ENCODE assay signal across 42 cellular contexts in genomic region chr20:59320426-59320825, GRCh38. TPM values are rescaled to one million over a fixed set of nuclear protein-coding genes. Genes with fewer than 3 reads are reported as not detected.
DNase-seq lines count a peak whose midpoint lies in the region; ATAC-seq, FAIRE-seq and TF ChIP-seq lines count a peak whose summit lies in the region.
"Had no signal": no experiment of that assay in that cellular context is flagged by ENCODE, and none has a peak within 500 bp of the region (broad histone marks: within the 10 kb centered on the region; RNA-seq: fewer than 3 reads in every experiment).

No MANE protein-coding gene starts in this region.

- POLR2A ChIA-PET in HepG2 (lab: Yijun Ruan, JAX), result no interaction called here

- H4K20me1 ChIP-seq in HepG2 (ENCODE audit: insufficient read depth, low read length), result no peaks in the 10 kb centered on the region
- H4K20me1 ChIP-seq: BLaER1; BLaER1 treated with 17β-estradiol and CSF1 and Interleukin-3, amounts not matched to agents 10 nM and 100 nM had no signal

- TF ChIP-seq EP300 in HepG2 (IDR thresholded peaks at IDR 0.05; ENCODE audit: low read depth in 2 of 2, low read length in 2 of 2) (no peak), HepG2 (CRISPR knock-in tag; IDR thresholded peaks at IDR 0.05; ENCODE audit: borderline replicate concordance) (no peak)

- no peak for ATAC-seq in natural killer cell treated with Interleukin-12 subunit alpha and Interleukin-12 subunit beta and Interleukin-15 and Interleukin-18, amount 100 ng/mL, for 72 hours
- ATAC-seq in natural killer cell (no peak), HepG2 (peak; percentile 16; the same call in 1 of the 3 replicates), GM18517 (IDR thresholded peaks at IDR 0.05; ENCODE audit: unreplicated experiment) (no peak), HG03442 (IDR thresholded peaks at IDR 0.05; ENCODE audit: unreplicated experiment) (no peak), HG03095 (IDR thresholded peaks at IDR 0.05; ENCODE audit: unreplicated experiment) (no peak)
- peak; percentile 14 for ATAC-seq in stimulated activated effector memory CD8-positive, alpha-beta T cell treated with anti-CD3 and anti-CD28 coated beads, Interleukin-12 subunit alpha, Interleukin-12 subunit beta, amount 100 ng/mL, for 72 hours
- ATAC-seq: A549; CD8-positive, alpha-beta T cell had no signal

- H3K27ac ChIP-seq in HepG2 (ENCODE audit: extremely low read length, insufficient read depth, low read length), result no peak overlapping the region
- H3K27ac ChIP-seq: 22Rv1; A549; BLaER1; BLaER1 treated with 17β-estradiol and CSF1 and Interleukin-3, amounts not matched to agents 10 nM and 100 nM; C4-2B had no signal

- peak; percentile 20 for DNase-seq in natural killer cell treated with Interleukin-12 subunit alpha and Interleukin-12 subunit beta and Interleukin-15 and Interleukin-18, amount 100 ng/mL, for 72 hours (ENCODE audit: low spot score)
- DNase-seq in natural killer cell, result no peak
- no peak for DNase-seq in HepG2 (ENCODE audit: low spot score)
- no peak for DNase-seq in nephron progenitor cell
- DNase-seq in stimulated activated effector memory CD8-positive, alpha-beta T cell treated with anti-CD3 and anti-CD28 coated beads, Interleukin-12 subunit alpha, Interleukin-12 subunit beta, amount 100 ng/mL, for 72 hours (ENCODE audit: low spot score in 2 of 2), result no peak
- DNase-seq: 8988T; ACHN; AML-193; BE2C; C1 segment of cervical spinal cord; Caco-2; Calu3; CD4-positive, alpha-beta memory T cell; CD4-positive, alpha-beta T cell; CD4-positive, CD25-positive, alpha-beta regulatory T cell; CD8-positive, alpha-beta memory T cell; CD8-positive, alpha-beta T cell; COR-L47; DMS 273 treated with DMSO at 0.1 percent for 48 hours; DMS153; DMS53; DMS79; DMS79 treated with DMSO at 0.1 percent for 48 hours; DND-41; EL had no signal

- intact Hi-C loops in natural killer cell (cut with micrococcal nuclease) (no loop called here), HepG2 (cut with micrococcal nuclease; ENCODE audit: unreplicated experiment) (no loop called here)

- no peak overlapping the region for H3K4me2 ChIP-seq in HepG2 (ENCODE audit: low read depth, low read length)
- H3K4me2 ChIP-seq: A549; BLaER1; BLaER1 treated with 17β-estradiol and CSF1 and Interleukin-3, amounts not matched to agents 10 nM and 100 nM had no signal

- 0 out of 2 replicates have a peak, but pooled peaks cover 7% of the 10 kb centered on the region for H3K4me1 ChIP-seq in HepG2 (ENCODE audit: insufficient read depth, low read length)
- H3K4me1 ChIP-seq: A549, BE2C, Caco-2 had no signal

- H3K9me3 ChIP-seq in HepG2 (ENCODE audit: low read length), result no peaks in the 10 kb centered on the region
- H3K9me3 ChIP-seq: A549; BE2C; BLaER1; BLaER1 treated with 17β-estradiol and CSF1 and Interleukin-3, amounts not matched to agents 10 nM and 100 nM; Caco-2 had no signal

- no peaks in the 10 kb centered on the region for H3K79me2 ChIP-seq in HepG2 (ENCODE audit: insufficient read depth, low read length)

- in situ Hi-C loops in HepG2 (cut with HindIII; ENCODE audit: extremely low pct_ligation_motif_present, low pct_unique_long_range_greater_than_20kb), result no loop called here

- H3K27me3 ChIP-seq in HepG2 (ENCODE audit: control insufficient read depth in 1 of 2, insufficient read depth in 2 of 2, low read length in 2 of 2), result peaks cover 14 to 62% of the 10 kb centered on the region in 2 experiments
- H3K27me3 ChIP-seq: BE2C; BLaER1; BLaER1 treated with 17β-estradiol and CSF1 and Interleukin-3, amounts not matched to agents 10 nM and 100 nM had no signal

- H3K36me3 ChIP-seq in HepG2 (replicated peaks in 1 of 2; ENCODE audit: control insufficient read depth in 1 of 2, insufficient read depth in 2 of 2, low read length in 2 of 2), result no peaks in the 10 kb centered on the region
- H3K36me3 ChIP-seq: BE2C; BLaER1; BLaER1 treated with 17β-estradiol and CSF1 and Interleukin-3, amounts not matched to agents 10 nM and 100 nM had no signal

- no peaks in the 10 kb centered on the region for H3K36me3 Mint-ChIP-seq in natural killer cell treated with Interleukin-12 subunit alpha and Interleukin-12 subunit beta and Interleukin-15 and Interleukin-18, amount 100 ng/mL, for 72 hours
- H3K36me3 Mint-ChIP-seq in natural killer cell (no peaks in the 10 kb centered on the region), nephron progenitor cell (ENCODE audit: low read depth) (no peaks in the 10 kb centered on the region)
- no peaks in the 10 kb centered on the region for H3K36me3 Mint-ChIP-seq in stimulated activated effector memory CD8-positive, alpha-beta T cell treated with anti-CD3 and anti-CD28 coated beads, Interleukin-12 subunit alpha, Interleukin-12 subunit beta, amount 100 ng/mL, for 72 hours
- H3K36me3 Mint-ChIP-seq: CD14-positive monocyte; CD4-positive, alpha-beta memory T cell; CD4-positive, CD25-positive, alpha-beta regulatory T cell; CD8-positive, alpha-beta memory T cell; CD8-positive, alpha-beta T cell had no signal

- no peak for FAIRE-seq in HepG2 (lab: Jason Lieb, UNC)
- FAIRE-seq: A204.1, A549, D721Med had no signal

- no peaks in the 10 kb centered on the region for H3K4me1 Mint-ChIP-seq in natural killer cell treated with Interleukin-12 subunit alpha and Interleukin-12 subunit beta and Interleukin-15 and Interleukin-18, amount 100 ng/mL, for 72 hours (ENCODE audit: low read depth in 2 of 2)
- H3K4me1 Mint-ChIP-seq in natural killer cell (no peaks in the 10 kb centered on the region), nephron progenitor cell (peaks cover 88% of the 10 kb centered on the region)
- H3K4me1 Mint-ChIP-seq in stimulated activated effector memory CD8-positive, alpha-beta T cell treated with anti-CD3 and anti-CD28 coated beads, Interleukin-12 subunit alpha, Interleukin-12 subunit beta, amount 100 ng/mL, for 72 hours, result no peaks in the 10 kb centered on the region
- H3K4me1 Mint-ChIP-seq: B cell; CD14-positive monocyte; CD4-positive, alpha-beta memory T cell; CD4-positive, CD25-positive, alpha-beta regulatory T cell; CD8-positive, alpha-beta memory T cell had no signal

- H3K27ac Mint-ChIP-seq in natural killer cell treated with Interleukin-12 subunit alpha and Interleukin-12 subunit beta and Interleukin-15 and Interleukin-18, amount 100 ng/mL, for 72 hours, result no peak overlapping the region
- H3K27ac Mint-ChIP-seq in natural killer cell (no peak overlapping the region), nephron progenitor cell (peak overlapping the region; percentile 76)
- no peak overlapping the region for H3K27ac Mint-ChIP-seq in stimulated activated effector memory CD8-positive, alpha-beta T cell treated with anti-CD3 and anti-CD28 coated beads, Interleukin-12 subunit alpha, Interleukin-12 subunit beta, amount 100 ng/mL, for 72 hours
- H3K27ac Mint-ChIP-seq: B cell; CD4-positive, alpha-beta memory T cell; CD4-positive, alpha-beta T cell; CD4-positive, CD25-positive, alpha-beta regulatory T cell; CD8-positive, alpha-beta T cell had no signal

- H3K4me3 ChIP-seq in HepG2 (replicated peaks in 1 of 3; ENCODE audit: insufficient read depth in 1 of 3, low read depth in 2 of 3, low read length in 3 of 3), result no peak overlapping the region
- H3K4me3 ChIP-seq: A549; BLaER1; BLaER1 treated with 17β-estradiol and CSF1 and Interleukin-3, amounts not matched to agents 10 nM and 100 nM had no signal

- no TSS peak for BruUV-seq in HepG2 (replicated peaks; lab: Mats Ljungman, UMichigan)

- no peak for TF ChIP-seq RAD21 in HepG2 (CRISPR knock-in tag; IDR thresholded peaks at IDR 0.05)

- CTCF ChIA-PET in HepG2 (lab: Yijun Ruan, JAX; ENCODE audit: low intra/inter-chr PET ratio, low total read pairs), result no interaction called here

- H3K27me3 Mint-ChIP-seq in natural killer cell treated with Interleukin-12 subunit alpha and Interleukin-12 subunit beta and Interleukin-15 and Interleukin-18, amount 100 ng/mL, for 72 hours, result peaks cover 0 to 8% of the 10 kb centered on the region in 2 donors
- H3K27me3 Mint-ChIP-seq in natural killer cell (ENCODE audit: low read depth in 2 of 2) (peaks cover 0 to 2% of the 10 kb centered on the region in 2 donors), nephron progenitor cell (ENCODE audit: low read depth, poor library complexity) (no peaks in the 10 kb centered on the region)
- H3K27me3 Mint-ChIP-seq: B cell; CD4-positive, alpha-beta T cell had no signal

- H3K9ac ChIP-seq in HepG2 (ENCODE audit: insufficient read depth, low read depth, low read length), result no peak overlapping the region
- H3K9ac ChIP-seq: BLaER1; BLaER1 treated with 17β-estradiol and CSF1 and Interleukin-3, amounts not matched to agents 10 nM and 100 nM had no signal

- TF ChIP-seq POLR2A in HepG2 (IDR thresholded peaks at IDR 0.05; ENCODE audit: insufficient read depth in 1 of 2, low read depth in 2 of 2, low read length in 2 of 2), result no peak

- H3K4me3 Mint-ChIP-seq in natural killer cell treated with Interleukin-12 subunit alpha and Interleukin-12 subunit beta and Interleukin-15 and Interleukin-18, amount 100 ng/mL, for 72 hours, result no peak overlapping the region
- H3K4me3 Mint-ChIP-seq in natural killer cell, result no peak overlapping the region
- H3K4me3 Mint-ChIP-seq in nephron progenitor cell, result no peak overlapping the region
- no peak overlapping the region for H3K4me3 Mint-ChIP-seq in stimulated activated effector memory CD8-positive, alpha-beta T cell treated with anti-CD3 and anti-CD28 coated beads, Interleukin-12 subunit alpha, Interleukin-12 subunit beta, amount 100 ng/mL, for 72 hours
- H3K4me3 Mint-ChIP-seq: B cell; CD14-positive monocyte; CD4-positive, alpha-beta memory T cell; CD4-positive, alpha-beta T cell; CD4-positive, CD25-positive, alpha-beta regulatory T cell; CD8-positive, alpha-beta memory T cell; CD8-positive, alpha-beta T cell had no signal

- 21% methylated on average over 3 of the region's 10 CpGs for WGBS in HepG2 (ENCODE audit: low lambda C conversion rate)

- H2AFZ ChIP-seq in HepG2 (ENCODE audit: low read length), result no peak overlapping the region

- H3K9me3 Mint-ChIP-seq in natural killer cell treated with Interleukin-12 subunit alpha and Interleukin-12 subunit beta and Interleukin-15 and Interleukin-18, amount 100 ng/mL, for 72 hours, result no peaks in the 10 kb centered on the region
- no peaks in the 10 kb centered on the region for H3K9me3 Mint-ChIP-seq in natural killer cell
- peaks cover 6% of the 10 kb centered on the region for H3K9me3 Mint-ChIP-seq in nephron progenitor cell
- H3K9me3 Mint-ChIP-seq in stimulated activated effector memory CD8-positive, alpha-beta T cell treated with anti-CD3 and anti-CD28 coated beads, Interleukin-12 subunit alpha, Interleukin-12 subunit beta, amount 100 ng/mL, for 72 hours, result no peaks in the 10 kb centered on the region
- H3K9me3 Mint-ChIP-seq: CD14-positive monocyte; CD4-positive, alpha-beta memory T cell; CD4-positive, alpha-beta T cell; CD8-positive, alpha-beta memory T cell; CD8-positive, alpha-beta T cell had no signal

- no peak for TF ChIP-seq CTCF in natural killer cell (IDR thresholded peaks at IDR 0.05)
- no peak for TF ChIP-seq CTCF in HepG2 (CRISPR knock-in tag; IDR thresholded peaks at IDR 0.05)
- TF ChIP-seq CTCF in nephron progenitor cell (IDR thresholded peaks at IDR 0.05), result no peak

RNA-seq across cellular contexts. Expression of gene EDN3, which starts 20.0 kb away (rescaled TPM):
- not detected for total RNA-seq in natural killer cell treated with Interleukin-12 subunit alpha and Interleukin-12 subunit beta and Interleukin-15 and Interleukin-18, amount 100 ng/mL, for 72 hours
- under 1 TPM; 0.24 to 0.53 (median 0.41) TPM for total RNA-seq in natural killer cell
- total RNA-seq in HepG2 (2016; rRNA removed; fragmentation: Illumina TruSeq; extraction: Trizol), result not detected in 2 replicates
- total RNA-seq in HepG2 (2016; cell fraction: cytosol; rRNA removed; fragmentation: Illumina TruSeq; extraction: Trizol; ENCODE audit: low read depth), result not detected in 2 replicates
- total RNA-seq in HepG2 (2016; cell fraction: insoluble cytoplasmic fraction; rRNA removed; fragmentation: Illumina TruSeq; extraction: Trizol), result not detected in 2 replicates
- total RNA-seq in HepG2 (2016; cell fraction: membrane; rRNA removed; fragmentation: Illumina TruSeq; extraction: Trizol), result not detected in 2 replicates
- not detected in 2 replicates for total RNA-seq in HepG2 (2016; cell fraction: nucleus; rRNA removed; fragmentation: Illumina TruSeq; extraction: Trizol)
- not detected in 2 replicates for polyA plus RNA-seq in HepG2 (2011; rRNA removed)
- polyA plus RNA-seq in HepG2 (2011; cell fraction: cytosol; rRNA removed), result not detected in 2 replicates
- polyA plus RNA-seq in HepG2 (2011; cell fraction: nucleus; rRNA removed), result not detected in 2 replicates
- polyA plus RNA-seq in HepG2 (2012), result not detected in 2 replicates
- polyA plus RNA-seq in HepG2 (2016; cell fraction: cytosol; fragmentation: Illumina TruSeq; extraction: Trizol; ENCODE audit: low read depth), result not detected in 2 replicates
- polyA plus RNA-seq in HepG2 (2016; cell fraction: insoluble cytoplasmic fraction; fragmentation: Illumina TruSeq; extraction: Trizol; ENCODE audit: low read depth), result not detected in 2 replicates
- polyA plus RNA-seq in HepG2 (2016; cell fraction: membrane; fragmentation: Illumina TruSeq; extraction: Trizol; ENCODE audit: low read depth), result not detected in 2 replicates
- not detected in 2 replicates for polyA plus RNA-seq in HepG2 (2016; cell fraction: nucleus; fragmentation: Illumina TruSeq; extraction: Trizol; ENCODE audit: insufficient read depth, low read depth)
- not detected in 2 replicates for polyA minus RNA-seq in HepG2 (2011; rRNA and poly(A)+ RNA removed; ENCODE audit: low replicate concordance)
- polyA minus RNA-seq in HepG2 (2011; cell fraction: cytosol; rRNA and poly(A)+ RNA removed), result not detected in 2 replicates
- polyA minus RNA-seq in HepG2 (2011; cell fraction: nucleus; rRNA and poly(A)+ RNA removed), result not detected in 2 replicates
- total RNA-seq: A172, A673, B cell, Calu3, Daoy had no signal
- polyA plus RNA-seq: AG04450; BJ; CD14-positive monocyte; CD4-positive, CD25-positive, alpha-beta regulatory T cell; CD8-positive, alpha-beta memory T cell had no signal

Comparison
In these comparisons a context has a peak if more than half of its experiments do, and no peak if none do; other contexts are left out.
1. ATAC-seq: peak in HepG2 (single experiment) and stimulated activated effector memory CD8-positive, alpha-beta T cell treated with anti-CD3 and anti-CD28 coated beads, Interleukin-12 subunit alpha, Interleukin-12 subunit beta, amount 100 ng/mL, for 72 hours (single experiment); none in natural killer cell treated with Interleukin-12 subunit alpha and Interleukin-12 subunit beta and Interleukin-15 and Interleukin-18, amount 100 ng/mL, for 72 hours (0 of 2), natural killer cell (0 of 3), GM18517 (single experiment), HG03442 (single experiment) and HG03095 (single experiment).